Comparison of ENCODE assay signal across 17 cellular contexts in the genomic region with DNA sequence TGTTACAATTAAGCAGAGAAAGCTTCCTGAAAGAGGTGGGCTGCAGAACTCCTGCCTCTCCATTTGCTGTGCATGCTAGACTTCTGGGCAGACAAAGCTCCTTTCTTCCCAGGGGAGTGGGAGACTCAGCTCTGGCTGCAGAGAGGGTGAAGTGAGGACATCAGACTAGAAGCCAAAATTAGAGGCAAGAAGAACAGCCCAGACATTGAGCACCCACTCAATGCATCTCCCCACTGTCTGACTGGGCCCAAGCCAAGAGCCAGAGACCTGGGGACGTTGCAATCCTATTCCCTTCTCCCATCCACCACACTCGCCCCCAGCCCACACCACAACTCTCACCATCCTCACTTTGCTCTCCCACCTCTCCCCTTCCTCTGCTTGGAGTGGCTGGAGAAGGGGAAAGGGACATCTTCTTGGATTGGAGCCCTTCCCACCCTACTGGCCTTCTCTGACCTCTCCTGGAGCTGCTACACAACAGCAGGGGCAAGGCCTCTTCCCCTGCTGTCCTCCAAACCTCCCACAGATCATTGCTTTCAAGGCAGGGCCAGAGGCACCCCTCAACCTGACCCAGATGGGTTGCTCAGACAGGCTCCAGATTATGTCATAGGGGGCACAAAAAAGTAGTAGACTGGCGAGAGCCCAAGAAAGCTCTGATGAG.
DNase-seq lines count a peak whose midpoint lies in the region; ATAC-seq and TF ChIP-seq lines count a peak whose summit lies in the region.
"Had no signal": no experiment of that assay in that cellular context is flagged by ENCODE, and none has a peak within 500 bp of the region (broad histone marks: within the 10 kb centered on the region; RNA-seq: fewer than 3 reads in every experiment).

No MANE protein-coding gene starts in this region.

- TF ChIP-seq CTCF in right atrium auricular region (IDR thresholded peaks at IDR 0.05), result no peak
- TF ChIP-seq CTCF in neural crest cell (conservative IDR thresholded peaks at IDR 0.05), result no peak
- no peak for TF ChIP-seq CTCF in GM10266 (IDR thresholded peaks at IDR 0.05; ENCODE audit: control insufficient read depth, insufficient read depth, low read depth, missing control alignments)
- no peak for TF ChIP-seq CTCF in spleen (IDR thresholded peaks at IDR 0.05 in 8 of 11, conservative IDR thresholded peaks at IDR 0.05 in 3 of 11)

- H3K4me1 ChIP-seq in right atrium auricular region, result peaks cover 0 to 20% of the 10 kb centered on the region in 2 donors
- H3K4me1 ChIP-seq in spleen, result no peaks in the 10 kb centered on the region
- H3K4me1 ChIP-seq: BLaER1 treated with 17β-estradiol and CSF1 and Interleukin-3, amounts not matched to agents 10 nM and 100 nM had no signal

- DNase-seq in Right ventricle myocardium superior (no peak), right atrium auricular region (ENCODE audit: low spot score) (no peak), left cardiac atrium (no peak), neural crest cell (ENCODE audit: low read depth, low spot score) (no peak), GM10266 (ENCODE audit: extremely low spot score) (no peak), UCSD-AML1 (lab: John Stamatoyannopoulos, UW; ENCODE audit: unreplicated experiment) (no peak), spleen (no peak), activated T-cell treated with anti-CD3 and anti-CD28 coated beads for 4 hours (no peak)
- DNase-seq: 8988T; ACHN; CD4-positive, CD25-positive, alpha-beta regulatory T cell; DMS 273 treated with DMSO at 0.1 percent for 48 hours; DMS79 treated with DMSO at 0.1 percent for 48 hours; GDM1; HCEC 1CT; IMR-90 had no signal

- intact Hi-C loops in Right ventricle myocardium superior (cut with DNase I), result no loop called here
- intact Hi-C loops in left cardiac atrium (cut with DNase I), result no loop called here
- intact Hi-C loops in spleen (cut with DNase I; ENCODE audit: low total_unique reads), result no loop called here

- peak overlapping the region; percentile 13 for H3K4me3 Mint-ChIP-seq in neural crest cell
- H3K4me3 Mint-ChIP-seq: CD4-positive, CD25-positive, alpha-beta regulatory T cell had no signal

- TF ChIP-seq POLR2A in spleen (IDR thresholded peaks at IDR 0.05), result no peak

- H3K4me3 ChIP-seq in right atrium auricular region (no peak overlapping the region), spleen (no peak overlapping the region)
- H3K4me3 ChIP-seq: BLaER1 treated with 17β-estradiol and CSF1 and Interleukin-3, amounts not matched to agents 10 nM and 100 nM had no signal

- no peak overlapping the region for H3K27ac Mint-ChIP-seq in neural crest cell (ENCODE audit: unreplicated experiment)
- H3K27ac Mint-ChIP-seq: CD4-positive, CD25-positive, alpha-beta regulatory T cell had no signal

- H3K27ac ChIP-seq in right atrium auricular region, result no peak overlapping the region
- no peak overlapping the region for H3K27ac ChIP-seq in spleen
- H3K27ac ChIP-seq: BLaER1 treated with 17β-estradiol and CSF1 and Interleukin-3, amounts not matched to agents 10 nM and 100 nM had no signal

- no peaks in the 10 kb centered on the region for H3K36me3 Mint-ChIP-seq in neural crest cell (ENCODE audit: low read depth)
- H3K36me3 Mint-ChIP-seq: CD4-positive, CD25-positive, alpha-beta regulatory T cell had no signal

- H3K4me1 Mint-ChIP-seq in neural crest cell, result peaks cover 31% of the 10 kb centered on the region
- H3K4me1 Mint-ChIP-seq: CD4-positive, CD25-positive, alpha-beta regulatory T cell had no signal

- H3K27me3 ChIP-seq in right atrium auricular region, result no peaks in the 10 kb centered on the region
- H3K27me3 ChIP-seq in spleen (replicated peaks in 1 of 7), result peaks cover 0 to 3% (median 0%) of the 10 kb centered on the region in 7 donors
- H3K27me3 ChIP-seq: BLaER1 treated with 17β-estradiol and CSF1 and Interleukin-3, amounts not matched to agents 10 nM and 100 nM had no signal

- no peaks in the 10 kb centered on the region for H3K27me3 Mint-ChIP-seq in neural crest cell (ENCODE audit: low read depth)
- H3K27me3 Mint-ChIP-seq: CD4-positive, CD25-positive, alpha-beta regulatory T cell had no signal

- H3K9me3 ChIP-seq in right atrium auricular region, result no peaks in the 10 kb centered on the region
- no peaks in the 10 kb centered on the region for H3K9me3 ChIP-seq in spleen
- H3K9me3 ChIP-seq: BLaER1 treated with 17β-estradiol and CSF1 and Interleukin-3, amounts not matched to agents 10 nM and 100 nM had no signal

- H3K9me3 Mint-ChIP-seq in neural crest cell, result no peaks in the 10 kb centered on the region

- no peaks in the 10 kb centered on the region for H3K36me3 ChIP-seq in right atrium auricular region
- no peaks in the 10 kb centered on the region for H3K36me3 ChIP-seq in spleen
- H3K36me3 ChIP-seq: BLaER1 treated with 17β-estradiol and CSF1 and Interleukin-3, amounts not matched to agents 10 nM and 100 nM had no signal

- peak; percentile 25 for ATAC-seq in Right ventricle myocardium superior (ENCODE audit: poor library complexity)
- peak; percentile 41 to 78 for ATAC-seq in left cardiac atrium

- 66 to 91% (median 81%) methylated on average over 3 of the region's 3 CpGs for WGBS in spleen, 5 donors
